Comparison of ENCODE assay signal across 8 cellular contexts in genomic region chr18:9516437-9517064, GRCh38. TPM values are rescaled to one million over a fixed set of nuclear protein-coding genes. Genes with fewer than 3 reads are reported as not detected.
DNase-seq lines count a peak whose midpoint lies in the region; ATAC-seq, FAIRE-seq and TF ChIP-seq lines count a peak whose summit lies in the region.

No MANE protein-coding gene starts in this region.

- ATAC-seq in natural killer cell treated with Interleukin-12 subunit alpha and Interleukin-12 subunit beta and Interleukin-15 and Interleukin-18, amount 100 ng/mL, for 72 hours: peak; percentile 60 to 68
- ATAC-seq in GM18517 (IDR thresholded peaks at IDR 0.05; ENCODE audit: unreplicated experiment): no peak
- no peak for ATAC-seq in GM18498 (IDR thresholded peaks at IDR 0.05; ENCODE audit: unreplicated experiment)
- ATAC-seq in HG03571 (IDR thresholded peaks at IDR 0.05; ENCODE audit: unreplicated experiment): no peak

- no TSS peak for BruUV-seq in endothelial cell of umbilical vein (replicated peaks; lab: Mats Ljungman, UMichigan)

- POLR2A ChIA-PET in endothelial cell of umbilical vein (lab: Charles Lee): no interaction called here

- peaks cover 5 to 19% of the 10 kb centered on the region in 2 donors for H3K4me1 Mint-ChIP-seq in natural killer cell treated with Interleukin-12 subunit alpha and Interleukin-12 subunit beta and Interleukin-15 and Interleukin-18, amount 100 ng/mL, for 72 hours (ENCODE audit: low read depth in 2 of 2)

- TF ChIP-seq CTCF in KMS-11 (conservative IDR thresholded peaks at IDR 0.05; ENCODE audit: low read depth, low read length) (peak; percentile 94), endothelial cell of umbilical vein (IDR thresholded peaks at IDR 0.05; ENCODE audit: extremely low read depth in 1 of 2, insufficient read depth in 1 of 2, low read depth in 1 of 2, low read length in 2 of 2) (peak; percentile 73 to 81)

- intact Hi-C loops in endothelial cell of umbilical vein (cut with micrococcal nuclease): loop anchor here (1.0 to 10.0 kb wide), 7 partner anchors 39 to 443 kb away; partner anchors contain the start of genes ANKRD12, RALBP1 and TWSG1

- H3K27me3 ChIP-seq in KMS-11 (ENCODE audit: insufficient read depth, low read depth) (no peaks in the 10 kb centered on the region), endothelial cell of umbilical vein (ENCODE audit: control insufficient read depth in 2 of 2, insufficient read depth in 2 of 2, low read length in 2 of 2) (no peaks in the 10 kb centered on the region)

- H3K79me2 ChIP-seq in KMS-11 (ENCODE audit: insufficient read depth, low read depth) (no peaks in the 10 kb centered on the region; the same call in 1 of the 2 replicates), endothelial cell of umbilical vein (ENCODE audit: control insufficient read depth, insufficient read depth, low read length) (peaks cover 7% of the 10 kb centered on the region)

- FAIRE-seq in endothelial cell of umbilical vein (lab: Jason Lieb, UNC): no peak

- H4K20me1 ChIP-seq in KMS-11 (ENCODE audit: insufficient read depth) (no peaks in the 10 kb centered on the region), endothelial cell of umbilical vein (replicated peaks; ENCODE audit: control insufficient read depth, extremely low read depth, insufficient read depth, low read length) (no peaks in the 10 kb centered on the region)

- H3K9ac ChIP-seq in KMS-11: no peak overlapping the region
- no peak overlapping the region for H3K9ac ChIP-seq in endothelial cell of umbilical vein (replicated peaks; ENCODE audit: extremely low read depth, insufficient read depth, low read length)

- peaks cover 7% of the 10 kb centered on the region for H3K36me3 Mint-ChIP-seq in natural killer cell treated with Interleukin-12 subunit alpha and Interleukin-12 subunit beta and Interleukin-15 and Interleukin-18, amount 100 ng/mL, for 72 hours

- dilution Hi-C loops in endothelial cell of umbilical vein (cut with MboI; ENCODE audit: extremely low pct_ligation_motif_present, low sequenced_read_pairs): no loop called here

- H2AFZ ChIP-seq in KMS-11 (ENCODE audit: low read depth) (no peak overlapping the region), endothelial cell of umbilical vein (ENCODE audit: low read depth, low read length) (no peak overlapping the region)

- TF ChIP-seq POLR2A in endothelial cell of umbilical vein (IDR thresholded peaks at IDR 0.05; ENCODE audit: low read depth, low read length): no peak

- H3K27me3 Mint-ChIP-seq in natural killer cell treated with Interleukin-12 subunit alpha and Interleukin-12 subunit beta and Interleukin-15 and Interleukin-18, amount 100 ng/mL, for 72 hours: no peaks in the 10 kb centered on the region

- H3K4me3 Mint-ChIP-seq in natural killer cell treated with Interleukin-12 subunit alpha and Interleukin-12 subunit beta and Interleukin-15 and Interleukin-18, amount 100 ng/mL, for 72 hours: no peak overlapping the region

- no peaks in the 10 kb centered on the region for H3K9me3 Mint-ChIP-seq in natural killer cell treated with Interleukin-12 subunit alpha and Interleukin-12 subunit beta and Interleukin-15 and Interleukin-18, amount 100 ng/mL, for 72 hours

- in situ Hi-C loops in G401 (cut with HindIII; ENCODE audit: low sequenced_read_pairs): no loop called here

- no peak overlapping the region for H3K4me2 ChIP-seq in KMS-11
- no peak overlapping the region for H3K4me2 ChIP-seq in endothelial cell of umbilical vein (ENCODE audit: insufficient read depth, low read length)

- H3K4me1 ChIP-seq in KMS-11 (ENCODE audit: low read depth, poor library complexity, severe bottlenecking) (peaks cover 30% of the 10 kb centered on the region), endothelial cell of umbilical vein (ENCODE audit: control insufficient read depth, extremely low read depth, insufficient read depth, low read length) (peaks cover 10% of the 10 kb centered on the region)

- H3K9me1 ChIP-seq in endothelial cell of umbilical vein (replicated peaks; ENCODE audit: control insufficient read depth, extremely low read depth, insufficient read depth, low read length): no peaks in the 10 kb centered on the region

- CTCF ChIA-PET in endothelial cell of umbilical vein (lab: Charles Lee): interaction anchor here (0.6 to 4.8 kb wide), 53 partner anchors 9 to 528 kb away, joined by 3 to 66 read pairs (median 4); partner anchors contain the start of genes ANKRD12 and TWSG1

- H3K36me3 ChIP-seq in KMS-11 (ENCODE audit: insufficient read depth): no peaks in the 10 kb centered on the region
- peaks cover 0 to 2% of the 10 kb centered on the region in 2 experiments for H3K36me3 ChIP-seq in endothelial cell of umbilical vein (ENCODE audit: control insufficient read depth in 2 of 2, extremely low read depth in 1 of 2, insufficient read depth in 2 of 2, low read length in 2 of 2)

- DNase-seq in G401 (ENCODE audit: low spot score): peak; percentile 67
- peak; percentile 53 for DNase-seq in RPMI8226
- peak; percentile 65 for DNase-seq in endothelial cell of umbilical vein (ENCODE audit: low read depth, low spot score)
- DNase-seq in natural killer cell treated with Interleukin-12 subunit alpha and Interleukin-12 subunit beta and Interleukin-15 and Interleukin-18, amount 100 ng/mL, for 72 hours (ENCODE audit: low spot score): no peak

- H3K4me3 ChIP-seq in KMS-11 (IDR thresholded peaks at IDR 0.05; ENCODE audit: insufficient read depth, low read depth, low read length) (no peak overlapping the region), endothelial cell of umbilical vein (replicated peaks in 1 of 3; ENCODE audit: insufficient read depth in 1 of 3, low read depth in 1 of 3, low read length in 3 of 3) (no peak overlapping the region)

- peak overlapping the region; percentile 54 to 76 for H3K27ac Mint-ChIP-seq in natural killer cell treated with Interleukin-12 subunit alpha and Interleukin-12 subunit beta and Interleukin-15 and Interleukin-18, amount 100 ng/mL, for 72 hours

- no peaks in the 10 kb centered on the region for H3K9me3 ChIP-seq in endothelial cell of umbilical vein (replicated peaks; ENCODE audit: control insufficient read depth, insufficient read depth, low read length)

- H3K27ac ChIP-seq in KMS-11 (no peak overlapping the region), endothelial cell of umbilical vein (ENCODE audit: insufficient read depth, low read depth, low read length) (no peak overlapping the region)

TF ChIP-seq in endothelial cell of umbilical vein, 7 proteins besides CTCF, POLR2A, EP300 and RAD21:
- TF ChIP-seq POLR2AphosphoS5 (IDR thresholded peaks at IDR 0.05; ENCODE audit: insufficient read depth, low read depth, low read length) (no peak), MAX (IDR thresholded peaks at IDR 0.05; ENCODE audit: insufficient read depth, insufficient read length) (no peak), GATA2 (IDR thresholded peaks at IDR 0.05; ENCODE audit: insufficient read depth, insufficient read length, low read depth, low read length) (no peak), EZH2 (IDR thresholded peaks at IDR 0.05; ENCODE audit: borderline replicate concordance, low read depth, low read length, severe bottlenecking) (no peak), FOS (IDR thresholded peaks at IDR 0.05; ENCODE audit: borderline replicate concordance, insufficient read depth, low read length) (no peak), MYC (IDR thresholded peaks at IDR 0.05; ENCODE audit: low read depth, low read length) (no peak), JUN (IDR thresholded peaks at IDR 0.05; ENCODE audit: borderline replicate concordance, insufficient read depth, insufficient read length, low read depth) (no peak)

RNA-seq across cellular contexts. Expression of gene RALBP1, which starts 41.2 kb away (rescaled TPM):
- 54.2 and 65.3 TPM in 2 replicates for total RNA-seq in G401 (2014; rRNA removed; shearing (Covaris generic))
- 63.5 and 68.4 TPM in 2 replicates for total RNA-seq in endothelial cell of umbilical vein
- 55.1 and 55.8 TPM in 2 replicates for polyA plus RNA-seq in endothelial cell of umbilical vein
- polyA plus RNA-seq in endothelial cell of umbilical vein (2011; cell fraction: cytosol; rRNA removed): 47.7 and 49.2 TPM in 2 replicates
- polyA plus RNA-seq in endothelial cell of umbilical vein (2011; cell fraction: nucleus; rRNA removed): 23.7 and 27.3 TPM in 2 replicates
- polyA plus RNA-seq in endothelial cell of umbilical vein (2012): 48.6 and 59.5 TPM in 2 replicates
- 33.9 and 40.6 TPM in 2 replicates for polyA minus RNA-seq in endothelial cell of umbilical vein
- 28.3 TPM for polyA minus RNA-seq in endothelial cell of umbilical vein (2011; cell fraction: cytosol; rRNA and poly(A)+ RNA removed)
- polyA minus RNA-seq in endothelial cell of umbilical vein (2011; cell fraction: nucleus; rRNA and poly(A)+ RNA removed): 14.5 and 17.4 TPM in 2 replicates
- 10 to 100 TPM; 51.0 to 64.3 TPM for total RNA-seq in natural killer cell treated with Interleukin-12 subunit alpha and Interleukin-12 subunit beta and Interleukin-15 and Interleukin-18, amount 100 ng/mL, for 72 hours

Comparison
In these comparisons a context has a peak if more than half of its experiments do, and no peak if none do; other contexts are left out.
1. ATAC-seq: peak in natural killer cell treated with Interleukin-12 subunit alpha and Interleukin-12 subunit beta and Interleukin-15 and Interleukin-18, amount 100 ng/mL, for 72 hours (2 of 2); none in GM18517 (single experiment), GM18498 (single experiment) and HG03571 (single experiment).